25 cellular contexts compared by ENCODE assay signal in the genomic region with DNA sequence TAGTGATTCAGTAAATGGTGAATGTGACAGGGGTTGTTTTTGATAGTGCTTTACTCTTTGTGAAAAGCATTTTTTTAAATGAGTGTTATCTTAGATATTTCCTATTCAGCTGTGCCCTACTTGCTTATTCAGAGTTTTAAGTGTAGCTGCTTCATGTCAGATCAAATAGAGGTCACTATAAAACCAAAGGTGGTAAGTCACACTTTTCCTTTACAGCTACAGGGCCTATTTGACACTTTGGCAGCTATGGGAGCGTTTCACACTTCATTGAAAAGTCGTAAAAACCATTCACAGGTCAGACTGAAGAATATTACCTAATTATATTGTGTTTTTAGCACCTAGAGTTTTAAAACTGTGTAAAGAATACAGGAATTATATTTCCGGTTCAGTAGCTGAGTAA.
"Had no signal": no experiment of that assay in that cellular context is flagged by ENCODE, and none has a peak within 500 bp of the region (broad histone marks: within the 10 kb centered on the region; RNA-seq: fewer than 3 reads in every experiment).

No MANE protein-coding gene starts in this region.

- H3K9me3 ChIP-seq: thoracic aorta had no signal

- H3K27me3 Mint-ChIP-seq: activated CD4-positive, alpha-beta memory T cell treated with anti-CD3 and anti-CD28 coated beads, Interleukin-2, amount 10 ng/mL, durations not matched to agents 7 days and 5 days; activated CD4-positive, alpha-beta T cell treated with anti-CD3 and anti-CD28 coated beads, Interleukin-2, amount 10 ng/mL, durations not matched to agents 24 days and 14 days; activated T-helper 17 cell treated with anti-CD3 and anti-CD28 coated beads, Interleukin-2, amount 50 U/mL, for 72 hours; naive thymus-derived CD8-positive, alpha-beta T cell; stimulated activated naive CD8-positive, alpha-beta T cell treated with anti-CD3 and anti-CD28 coated beads, Interleukin-15, Interleukin-2, amounts not matched to agents 100 ng/mL and 50 ng/mL, for 24 hours had no signal

- H3K9me3 Mint-ChIP-seq: activated CD4-positive, alpha-beta memory T cell treated with anti-CD3 and anti-CD28 coated beads, Interleukin-2, amount 10 ng/mL, durations not matched to agents 7 days and 5 days; activated CD4-positive, alpha-beta T cell treated with anti-CD3 and anti-CD28 coated beads, Interleukin-2, amount 10 ng/mL, durations not matched to agents 24 days and 14 days; activated T-cell treated with anti-CD3 and anti-CD28 coated beads, Interleukin-2, amount 50 U/mL, for 4 hours; activated T-helper 17 cell treated with anti-CD3 and anti-CD28 coated beads, Interleukin-2, amount 50 U/mL, for 72 hours; mesothelial cell of epicardium; naive thymus-derived CD8-positive, alpha-beta T cell; stimulated activated naive CD8-positive, alpha-beta T cell treated with anti-CD3 and anti-CD28 coated beads, Interleukin-15, Interleukin-2, amounts not matched to agents 100 ng/mL and 50 ng/mL, for 24 hours; T-helper 1 cell treated with Interleukin-12 subunit alpha and Interleukin-12 subunit beta and Interleukin-4 antibody, amounts not matched to agents 30 μg/mL and 1 μg/mL, for 36 hours had no signal

- DNase-seq: activated CD4-positive, alpha-beta memory T cell treated with anti-CD3 and anti-CD28 coated beads, Interleukin-2, amount 10 ng/mL, durations not matched to agents 7 days and 5 days; activated CD4-positive, alpha-beta T cell treated with anti-CD3 and anti-CD28 coated beads, Interleukin-2, amount 10 ng/mL, durations not matched to agents 24 days and 14 days; activated CD4-positive, CD25-positive, alpha-beta regulatory T cell treated with anti-CD3 and anti-CD28 coated beads, Interleukin-2, amount 50 U/mL, for 72 hours; activated gamma-delta T cell treated with Interleukin-2 at 50 U/mL for 16 hours; activated naive CD4-positive, alpha-beta T cell treated with anti-CD3 and anti-CD28 coated beads, Interleukin-2, amount 50 U/mL, for 16 hours; activated T-cell treated with anti-CD3 and anti-CD28 coated beads, Interleukin-2, amount 50 U/mL, for 4 hours; amniotic stem cell; caudate nucleus; effector CD4-positive, alpha-beta T cell; left ventricle myocardium superior; mammary epithelial cell; naive thymus-derived CD8-positive, alpha-beta T cell; retina; stimulated activated CD4-positive, alpha-beta T cell treated with anti-CD3 and anti-CD28 coated beads, Interleukin-12 subunit alpha, Interleukin-12 subunit beta, amount 100 ng/mL, for 4 hours; stimulated activated CD4-positive, alpha-beta T cell treated with anti-CD3 and anti-CD28 coated beads, Interleukin-4, amount 100 ng/mL, for 1 hour; SW 1271; T-helper 9 cell; trophoblast cell had no signal

- H3K27ac Mint-ChIP-seq: activated CD4-positive, alpha-beta memory T cell treated with anti-CD3 and anti-CD28 coated beads, Interleukin-2, amount 10 ng/mL, durations not matched to agents 7 days and 5 days; activated CD4-positive, alpha-beta T cell treated with anti-CD3 and anti-CD28 coated beads, Interleukin-2, amount 10 ng/mL, durations not matched to agents 24 days and 14 days; activated T-helper 17 cell treated with anti-CD3 and anti-CD28 coated beads, Interleukin-2, amount 50 U/mL, for 72 hours; mesothelial cell of epicardium; naive thymus-derived CD8-positive, alpha-beta T cell; stimulated activated naive CD8-positive, alpha-beta T cell treated with anti-CD3 and anti-CD28 coated beads, Interleukin-15, Interleukin-2, amounts not matched to agents 100 ng/mL and 50 ng/mL, for 24 hours; T-helper 1 cell treated with Interleukin-12 subunit alpha and Interleukin-12 subunit beta and Interleukin-4 antibody, amounts not matched to agents 30 μg/mL and 1 μg/mL, for 36 hours had no signal

- H3K4me3 ChIP-seq: skin epidermis, thoracic aorta had no signal

- H3K4me1 Mint-ChIP-seq: activated CD4-positive, alpha-beta memory T cell treated with anti-CD3 and anti-CD28 coated beads, Interleukin-2, amount 10 ng/mL, durations not matched to agents 7 days and 5 days; activated CD4-positive, alpha-beta T cell treated with anti-CD3 and anti-CD28 coated beads, Interleukin-2, amount 10 ng/mL, durations not matched to agents 24 days and 14 days; activated T-helper 17 cell treated with anti-CD3 and anti-CD28 coated beads, Interleukin-2, amount 50 U/mL, for 72 hours; mesothelial cell of epicardium; naive thymus-derived CD8-positive, alpha-beta T cell had no signal

- ATAC-seq: activated T-cell treated with anti-CD3 and anti-CD28 coated beads, Interleukin-2, amount 50 U/mL, for 4 hours; activated T-helper 17 cell treated with anti-CD3 and anti-CD28 coated beads, Interleukin-2, amount 50 U/mL, for 72 hours; left ventricle myocardium superior; naive thymus-derived CD8-positive, alpha-beta T cell; sciatic nerve had no signal

- H3K27ac ChIP-seq: skin epidermis, thoracic aorta had no signal

- H3K4me3 Mint-ChIP-seq: activated CD4-positive, alpha-beta memory T cell treated with anti-CD3 and anti-CD28 coated beads, Interleukin-2, amount 10 ng/mL, durations not matched to agents 7 days and 5 days; activated CD4-positive, alpha-beta T cell treated with anti-CD3 and anti-CD28 coated beads, Interleukin-2, amount 10 ng/mL, durations not matched to agents 24 days and 14 days; activated T-cell treated with anti-CD3 and anti-CD28 coated beads, Interleukin-2, amount 50 U/mL, for 4 hours; activated T-helper 17 cell treated with anti-CD3 and anti-CD28 coated beads, Interleukin-2, amount 50 U/mL, for 72 hours; mesothelial cell of epicardium; naive thymus-derived CD8-positive, alpha-beta T cell; stimulated activated naive CD8-positive, alpha-beta T cell treated with anti-CD3 and anti-CD28 coated beads, Interleukin-15, Interleukin-2, amounts not matched to agents 100 ng/mL and 50 ng/mL, for 24 hours; T-helper 1 cell treated with Interleukin-12 subunit alpha and Interleukin-12 subunit beta and Interleukin-4 antibody, amounts not matched to agents 30 μg/mL and 1 μg/mL, for 36 hours had no signal
